ENCODE assay signal across 8 cellular contexts in the genomic region with DNA sequence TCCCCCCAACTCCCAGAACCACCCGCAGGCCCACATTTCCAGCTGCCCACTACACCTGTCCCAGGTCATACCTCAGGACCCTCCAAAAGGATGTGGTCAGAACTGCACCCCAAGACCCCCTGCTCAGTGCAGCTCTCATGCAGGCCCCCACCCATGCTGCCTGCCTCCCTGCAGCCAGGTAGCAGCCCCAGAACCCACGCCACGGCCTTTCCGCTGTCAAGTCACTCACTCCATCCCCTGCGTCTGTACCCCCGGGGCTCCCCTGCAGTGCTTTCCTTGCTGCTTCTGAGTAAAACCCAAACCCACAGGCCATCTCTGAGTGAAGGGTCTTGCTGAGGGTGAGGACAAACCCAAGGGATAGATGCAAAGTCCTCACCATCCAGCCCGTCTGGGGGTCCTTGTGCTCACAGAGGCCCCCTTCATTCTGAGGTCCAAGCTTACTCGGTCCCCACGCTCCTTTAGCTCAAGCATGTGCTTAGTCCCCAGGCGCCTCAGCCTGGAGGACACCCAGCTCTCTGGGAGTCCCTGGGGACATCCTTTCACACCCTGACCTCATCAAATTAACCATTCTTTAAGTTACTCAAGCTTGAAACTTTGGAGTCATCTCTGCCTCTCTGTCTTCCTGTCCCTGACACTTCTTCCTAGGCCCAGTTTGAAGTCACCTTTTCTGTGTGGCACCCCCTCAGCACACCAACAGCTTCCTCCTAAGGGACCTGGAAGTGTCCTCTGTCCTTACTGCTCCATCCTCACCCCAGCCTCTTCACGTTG.
A peak's percentile ranks its signal among the peaks of the same experiment; 100 is the strongest.
DNase-seq lines count a peak whose midpoint lies in the region; ATAC-seq and TF ChIP-seq lines count a peak whose summit lies in the region.

No MANE protein-coding gene starts in this region.

- peaks cover 9% of the 10 kb centered on the region for H3K9me3 Mint-ChIP-seq in chondrocyte (ENCODE audit: low read depth)

- ATAC-seq in HG03175 (IDR thresholded peaks at IDR 0.05; ENCODE audit: unreplicated experiment): peak; percentile 96

- H3K4me1 Mint-ChIP-seq in chondrocyte (ENCODE audit: low read depth): peaks cover 33% of the 10 kb centered on the region

- DNase-seq in stimulated activated CD4-positive, alpha-beta T cell treated with anti-CD3 and anti-CD28 coated beads, Interleukin-4, amount 100 ng/mL, for 24 hours: peak; percentile 3
- DNase-seq in stimulated activated CD4-positive, alpha-beta T cell treated with anti-CD3 and anti-CD28 coated beads, Interleukin-4, amount 100 ng/mL, for 1 hour: no peak
- peak; percentile 83 for DNase-seq in chondrocyte (ENCODE audit: low spot score)
- no peak for DNase-seq in GOT3 (lab: John Stamatoyannopoulos, UW)
- DNase-seq in T-helper 9 cell: no peak
- no peak for DNase-seq in medulla oblongata (ENCODE audit: extremely low spot score)
- no peak for DNase-seq in AG08395 (ENCODE audit: low spot score)

- H3K27me3 Mint-ChIP-seq in chondrocyte (ENCODE audit: low read depth): no peaks in the 10 kb centered on the region

- peaks cover 65% of the 10 kb centered on the region for H3K36me3 Mint-ChIP-seq in chondrocyte (ENCODE audit: low read depth)

- H3K4me3 Mint-ChIP-seq in chondrocyte (ENCODE audit: unreplicated experiment): no peak overlapping the region

- H3K27ac Mint-ChIP-seq in chondrocyte (ENCODE audit: unreplicated experiment): peak overlapping the region; percentile 36

- no peak for TF ChIP-seq CTCF in chondrocyte (IDR thresholded peaks at IDR 0.05)

Comparison
In these comparisons a context has a peak if more than half of its experiments do, and no peak if none do; other contexts are left out.
1. DNase-seq: peak in stimulated activated CD4-positive, alpha-beta T cell treated with anti-CD3 and anti-CD28 coated beads, Interleukin-4, amount 100 ng/mL, for 24 hours (single experiment) and chondrocyte (single experiment); none in stimulated activated CD4-positive, alpha-beta T cell treated with anti-CD3 and anti-CD28 coated beads, Interleukin-4, amount 100 ng/mL, for 1 hour (single experiment), GOT3 (single experiment), T-helper 9 cell (single experiment), medulla oblongata (single experiment) and AG08395 (single experiment).